In the genomic region with DNA sequence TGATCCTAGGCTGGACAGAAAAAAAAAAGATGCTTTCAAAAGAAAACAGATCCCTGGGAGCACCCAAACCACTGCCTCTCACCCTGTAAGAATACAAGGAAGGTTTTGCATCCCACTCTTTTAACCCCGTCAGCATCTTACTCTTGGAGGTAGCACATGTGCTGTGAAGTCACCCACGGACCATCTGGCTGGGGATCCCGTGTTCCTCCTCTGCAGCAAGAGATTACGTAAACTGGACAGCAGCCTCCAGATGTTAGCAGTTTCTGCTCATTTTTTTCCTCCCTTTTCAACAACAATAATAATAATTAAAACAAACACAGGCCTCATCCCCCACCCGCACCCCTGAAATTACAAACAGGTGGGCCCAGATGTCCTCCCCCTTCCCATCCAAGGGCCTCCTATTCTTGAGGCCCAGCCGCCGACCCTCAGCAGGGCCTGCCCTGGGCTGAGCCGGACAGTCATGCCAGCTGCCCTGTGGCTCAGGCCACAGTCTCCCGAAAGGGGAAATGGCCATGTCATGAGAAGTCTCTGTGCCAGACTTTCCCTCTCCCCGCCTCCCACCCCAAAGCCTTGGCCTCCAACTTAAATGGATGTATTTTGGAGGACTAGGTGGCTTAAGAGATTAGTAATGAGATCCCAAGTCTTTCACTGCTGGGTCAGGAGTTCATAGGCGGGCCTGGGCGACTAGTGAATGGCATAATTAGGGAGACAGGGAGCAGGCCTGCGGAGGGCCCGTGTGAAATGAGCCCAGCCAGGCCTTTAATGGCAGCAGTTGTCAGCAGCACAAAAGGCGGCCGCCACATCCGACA, we compare ENCODE assay signal across 1 cellular context.
TF ChIP-seq lines count a peak whose summit lies in the region.

No MANE protein-coding gene starts in this region.

TF ChIP-seq in GM23338, 12 proteins besides CTCF, POLR2A, EP300 and RAD21:
- TF ChIP-seq, protein P1, sequence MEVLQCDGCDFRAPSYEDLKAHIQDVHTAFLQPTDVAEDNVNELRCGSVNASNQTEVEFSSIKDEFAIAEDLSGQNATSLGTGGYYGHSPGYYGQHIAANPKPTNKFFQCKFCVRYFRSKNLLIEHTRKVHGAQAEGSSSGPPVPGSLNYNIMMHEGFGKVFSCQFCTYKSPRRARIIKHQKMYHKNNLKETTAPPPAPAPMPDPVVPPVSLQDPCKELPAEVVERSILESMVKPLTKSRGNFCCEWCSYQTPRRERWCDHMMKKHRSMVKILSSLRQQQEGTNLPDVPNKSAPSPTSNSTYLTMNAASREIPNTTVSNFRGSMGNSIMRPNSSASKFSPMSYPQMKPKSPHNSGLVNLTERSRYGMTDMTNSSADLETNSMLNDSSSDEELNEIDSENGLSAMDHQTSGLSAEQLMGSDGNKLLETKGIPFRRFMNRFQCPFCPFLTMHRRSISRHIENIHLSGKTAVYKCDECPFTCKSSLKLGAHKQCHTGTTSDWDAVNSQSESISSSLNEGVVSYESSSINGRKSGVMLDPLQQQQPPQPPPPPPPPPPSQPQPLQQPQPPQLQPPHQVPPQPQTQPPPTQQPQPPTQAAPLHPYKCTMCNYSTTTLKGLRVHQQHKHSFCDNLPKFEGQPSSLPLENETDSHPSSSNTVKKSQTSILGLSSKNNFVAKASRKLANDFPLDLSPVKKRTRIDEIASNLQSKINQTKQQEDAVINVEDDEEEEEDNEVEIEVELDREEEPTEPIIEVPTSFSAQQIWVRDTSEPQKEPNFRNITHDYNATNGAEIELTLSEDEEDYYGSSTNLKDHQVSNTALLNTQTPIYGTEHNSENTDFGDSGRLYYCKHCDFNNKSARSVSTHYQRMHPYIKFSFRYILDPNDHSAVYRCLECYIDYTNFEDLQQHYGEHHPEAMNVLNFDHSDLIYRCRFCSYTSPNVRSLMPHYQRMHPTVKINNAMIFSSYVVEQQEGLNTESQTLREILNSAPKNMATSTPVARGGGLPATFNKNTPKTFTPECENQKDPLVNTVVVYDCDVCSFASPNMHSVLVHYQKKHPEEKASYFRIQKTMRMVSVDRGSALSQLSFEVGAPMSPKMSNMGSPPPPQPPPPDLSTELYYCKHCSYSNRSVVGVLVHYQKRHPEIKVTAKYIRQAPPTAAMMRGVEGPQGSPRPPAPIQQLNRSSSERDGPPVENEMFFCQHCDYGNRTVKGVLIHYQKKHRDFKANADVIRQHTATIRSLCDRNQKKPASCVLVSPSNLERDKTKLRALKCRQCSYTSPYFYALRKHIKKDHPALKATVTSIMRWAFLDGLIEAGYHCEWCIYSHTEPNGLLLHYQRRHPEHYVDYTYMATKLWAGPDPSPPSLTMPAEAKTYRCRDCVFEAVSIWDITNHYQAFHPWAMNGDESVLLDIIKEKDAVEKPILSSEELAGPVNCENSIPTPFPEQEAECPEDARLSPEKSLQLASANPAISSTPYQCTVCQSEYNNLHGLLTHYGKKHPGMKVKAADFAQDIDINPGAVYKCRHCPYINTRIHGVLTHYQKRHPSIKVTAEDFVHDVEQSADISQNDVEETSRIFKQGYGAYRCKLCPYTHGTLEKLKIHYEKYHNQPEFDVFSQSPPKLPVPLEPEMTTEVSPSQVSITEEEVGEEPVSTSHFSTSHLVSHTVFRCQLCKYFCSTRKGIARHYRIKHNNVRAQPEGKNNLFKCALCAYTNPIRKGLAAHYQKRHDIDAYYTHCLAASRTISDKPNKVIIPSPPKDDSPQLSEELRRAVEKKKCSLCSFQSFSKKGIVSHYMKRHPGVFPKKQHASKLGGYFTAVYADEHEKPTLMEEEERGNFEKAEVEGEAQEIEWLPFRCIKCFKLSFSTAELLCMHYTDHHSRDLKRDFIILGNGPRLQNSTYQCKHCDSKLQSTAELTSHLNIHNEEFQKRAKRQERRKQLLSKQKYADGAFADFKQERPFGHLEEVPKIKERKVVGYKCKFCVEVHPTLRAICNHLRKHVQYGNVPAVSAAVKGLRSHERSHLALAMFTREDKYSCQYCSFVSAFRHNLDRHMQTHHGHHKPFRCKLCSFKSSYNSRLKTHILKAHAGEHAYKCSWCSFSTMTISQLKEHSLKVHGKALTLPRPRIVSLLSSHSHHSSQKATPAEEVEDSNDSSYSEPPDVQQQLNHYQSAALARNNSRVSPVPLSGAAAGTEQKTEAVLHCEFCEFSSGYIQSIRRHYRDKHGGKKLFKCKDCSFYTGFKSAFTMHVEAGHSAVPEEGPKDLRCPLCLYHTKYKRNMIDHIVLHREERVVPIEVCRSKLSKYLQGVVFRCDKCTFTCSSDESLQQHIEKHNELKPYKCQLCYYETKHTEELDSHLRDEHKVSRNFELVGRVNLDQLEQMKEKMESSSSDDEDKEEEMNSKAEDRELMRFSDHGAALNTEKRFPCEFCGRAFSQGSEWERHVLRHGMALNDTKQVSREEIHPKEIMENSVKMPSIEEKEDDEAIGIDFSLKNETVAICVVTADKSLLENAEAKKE (CRISPR knock-in tag; IDR thresholded peaks at IDR 0.05) = no peak
- no peak for TF ChIP-seq JUNB (IDR thresholded peaks at IDR 0.05; ENCODE audit: unreplicated experiment)
- TF ChIP-seq POLR2AphosphoS5 (IDR thresholded peaks at IDR 0.05; ENCODE audit: low read depth) = no peak
- no peak for TF ChIP-seq ZNF114 (CRISPR knock-in tag; IDR thresholded peaks at IDR 0.05)
- TF ChIP-seq, protein P2, sequence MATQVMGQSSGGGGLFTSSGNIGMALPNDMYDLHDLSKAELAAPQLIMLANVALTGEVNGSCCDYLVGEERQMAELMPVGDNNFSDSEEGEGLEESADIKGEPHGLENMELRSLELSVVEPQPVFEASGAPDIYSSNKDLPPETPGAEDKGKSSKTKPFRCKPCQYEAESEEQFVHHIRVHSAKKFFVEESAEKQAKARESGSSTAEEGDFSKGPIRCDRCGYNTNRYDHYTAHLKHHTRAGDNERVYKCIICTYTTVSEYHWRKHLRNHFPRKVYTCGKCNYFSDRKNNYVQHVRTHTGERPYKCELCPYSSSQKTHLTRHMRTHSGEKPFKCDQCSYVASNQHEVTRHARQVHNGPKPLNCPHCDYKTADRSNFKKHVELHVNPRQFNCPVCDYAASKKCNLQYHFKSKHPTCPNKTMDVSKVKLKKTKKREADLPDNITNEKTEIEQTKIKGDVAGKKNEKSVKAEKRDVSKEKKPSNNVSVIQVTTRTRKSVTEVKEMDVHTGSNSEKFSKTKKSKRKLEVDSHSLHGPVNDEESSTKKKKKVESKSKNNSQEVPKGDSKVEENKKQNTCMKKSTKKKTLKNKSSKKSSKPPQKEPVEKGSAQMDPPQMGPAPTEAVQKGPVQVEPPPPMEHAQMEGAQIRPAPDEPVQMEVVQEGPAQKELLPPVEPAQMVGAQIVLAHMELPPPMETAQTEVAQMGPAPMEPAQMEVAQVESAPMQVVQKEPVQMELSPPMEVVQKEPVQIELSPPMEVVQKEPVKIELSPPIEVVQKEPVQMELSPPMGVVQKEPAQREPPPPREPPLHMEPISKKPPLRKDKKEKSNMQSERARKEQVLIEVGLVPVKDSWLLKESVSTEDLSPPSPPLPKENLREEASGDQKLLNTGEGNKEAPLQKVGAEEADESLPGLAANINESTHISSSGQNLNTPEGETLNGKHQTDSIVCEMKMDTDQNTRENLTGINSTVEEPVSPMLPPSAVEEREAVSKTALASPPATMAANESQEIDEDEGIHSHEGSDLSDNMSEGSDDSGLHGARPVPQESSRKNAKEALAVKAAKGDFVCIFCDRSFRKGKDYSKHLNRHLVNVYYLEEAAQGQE (IDR thresholded peaks at IDR 0.05; ENCODE audit: unreplicated experiment) = no peak
